Comparison of ENCODE assay signal across 9 cellular contexts in the genomic region with DNA sequence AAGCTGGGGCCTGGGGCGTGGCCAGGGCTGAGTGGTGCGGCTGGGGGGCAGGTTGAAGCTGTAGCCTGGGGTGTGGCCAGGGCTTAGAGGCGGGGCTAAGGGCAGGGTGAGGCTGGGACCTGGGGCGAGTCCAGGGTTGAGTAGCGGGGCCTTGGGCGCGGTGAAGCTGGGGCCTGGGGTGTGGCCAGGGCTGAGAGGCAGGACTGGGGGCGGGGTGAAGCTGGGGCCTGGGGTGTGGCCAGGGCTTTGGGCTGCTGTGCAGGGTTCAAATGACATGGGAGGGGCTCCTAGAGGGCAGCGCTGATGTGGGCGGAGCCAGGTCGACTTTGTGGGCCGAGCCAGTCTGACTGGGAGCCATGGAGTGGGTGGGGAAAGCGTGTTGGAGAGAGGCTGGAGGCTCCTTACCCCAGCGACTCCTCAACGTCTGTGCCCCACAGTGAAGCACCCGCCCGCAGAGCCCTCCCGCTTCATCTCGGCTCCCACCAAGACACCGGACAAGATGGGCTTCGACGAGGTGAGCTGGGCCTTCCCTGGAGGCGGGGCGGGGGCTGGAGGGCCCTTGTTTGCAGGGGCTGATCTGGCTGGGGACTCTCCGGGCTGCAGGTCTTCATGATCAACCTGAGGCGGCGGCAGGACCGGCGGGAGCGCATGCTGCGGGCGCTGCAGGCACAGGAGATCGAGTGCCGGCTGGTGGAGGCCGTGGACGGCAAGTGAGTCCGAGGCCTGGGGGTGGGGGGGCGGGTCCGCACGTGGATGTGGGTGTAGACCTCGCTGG. TPM values are rescaled to one million over a fixed set of nuclear protein-coding genes. Genes with fewer than 3 reads are reported as not detected.
DNase-seq lines count a peak whose midpoint lies in the region; ATAC-seq lines count a peak whose summit lies in the region.
"Had no signal": no experiment of that assay in that cellular context is flagged by ENCODE, and none has a peak within 500 bp of the region (broad histone marks: within the 10 kb centered on the region; RNA-seq: fewer than 3 reads in every experiment).

No MANE protein-coding gene starts in this region.

- intact Hi-C loops in posterior vena cava (cut with DNase I): no loop called here

- ATAC-seq in HG03045 (IDR thresholded peaks at IDR 0.05; ENCODE audit: unreplicated experiment) (no peak), GM19324 (IDR thresholded peaks at IDR 0.05; ENCODE audit: low FRiP score, unreplicated experiment) (no peak)

- DNase-seq in DMS53 (lab: John Stamatoyannopoulos, UW) (peak; percentile 14), DMS53 treated with DMSO at 0.1 percent for 48 hours (lab: John Stamatoyannopoulos, UW; ENCODE audit: unreplicated experiment) (no peak), NCI-H1048 (lab: John Stamatoyannopoulos, UW) (peak; percentile 53), ecto neural progenitor cell (ENCODE audit: low spot score) (peak; percentile 99), posterior vena cava (ENCODE audit: low spot score) (peak; percentile 85), NOMO-1 treated with dmso at 0.1 percent for 144 hours (lab: John Stamatoyannopoulos, UW; ENCODE audit: unreplicated experiment) (no peak)
- DNase-seq: hypothalamus had no signal

RNA-seq across cellular contexts. Expression of a gene that starts 21.5 kb away (rescaled TPM):
- 10 to 100 TPM; 69.1 to 86.7 TPM for total RNA-seq in posterior vena cava

Comparison
In these comparisons a context has a peak if more than half of its experiments do, and no peak if none do; other contexts are left out.
1. DNase-seq: peak in DMS53 (single experiment), NCI-H1048 (single experiment), ecto neural progenitor cell (single experiment) and posterior vena cava (single experiment); none in DMS53 treated with DMSO at 0.1 percent for 48 hours (single experiment) and NOMO-1 treated with dmso at 0.1 percent for 144 hours (single experiment).